ENCODE assay signal across 17 cellular contexts in the genomic region with DNA sequence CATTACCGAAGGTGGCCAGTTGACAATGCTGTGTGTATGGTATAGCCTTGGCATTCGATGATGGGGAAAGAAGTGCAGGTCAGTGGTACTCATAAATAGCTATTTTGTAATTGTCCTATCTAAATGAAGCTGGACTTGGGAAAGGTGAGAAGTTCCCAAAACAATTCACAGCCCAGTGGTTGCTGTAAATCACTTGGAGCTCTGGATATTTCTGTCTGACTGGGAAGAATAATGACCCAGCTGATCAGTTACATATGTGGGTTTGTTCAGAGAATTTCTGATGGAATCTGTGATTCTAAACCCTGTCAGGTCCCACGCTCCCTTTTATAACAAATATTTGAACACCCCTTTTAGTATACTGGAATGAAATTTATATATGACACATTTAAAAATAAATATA.
DNase-seq lines count a peak whose midpoint lies in the region; ATAC-seq and TF ChIP-seq lines count a peak whose summit lies in the region.
"Had no signal": no experiment of that assay in that cellular context is flagged by ENCODE, and none has a peak within 500 bp of the region (broad histone marks: within the 10 kb centered on the region; RNA-seq: fewer than 3 reads in every experiment).

No MANE protein-coding gene starts in this region.

- no peak for ATAC-seq in HG02763 (IDR thresholded peaks at IDR 0.05; ENCODE audit: unreplicated experiment)
- ATAC-seq: GM23338 had no signal

- H3K36me3 Mint-ChIP-seq in nephron (ENCODE audit: low read depth), result peaks cover 4% of the 10 kb centered on the region
- H3K36me3 Mint-ChIP-seq: IgD-negative memory B cell had no signal

- peaks cover 23% of the 10 kb centered on the region for H3K4me1 Mint-ChIP-seq in nephron
- H3K4me1 Mint-ChIP-seq: B cell, IgD-negative memory B cell had no signal

- H3K4me3 ChIP-seq in fibroblast of mammary gland (ENCODE audit: control insufficient read depth, low read depth, low read length), result no peak overlapping the region
- H3K4me3 ChIP-seq: GM23338 had no signal

- intact Hi-C loops in posterior cingulate gyrus (cut with DNase I), result no loop called here

- H3K27ac Mint-ChIP-seq in nephron, result peak overlapping the region; percentile 4 to 68 (median 18)
- H3K27ac Mint-ChIP-seq: B cell; CD4-positive, alpha-beta T cell; GM23338 had no signal

- DNase-seq in A172 (ENCODE audit: low spot score) (peak; percentile 38), NCI-H69 (lab: John Stamatoyannopoulos, UW) (peak; percentile 2), fibroblast of mammary gland (ENCODE audit: low read depth) (peak; percentile 26), UCSD-AML1 (lab: John Stamatoyannopoulos, UW; ENCODE audit: unreplicated experiment) (no peak), anterior cingulate cortex (lab: John Stamatoyannopoulos, UW) (no peak), posterior cingulate gyrus (no peak)
- DNase-seq: C1 segment of cervical spinal cord; Calu3; CD4-positive, alpha-beta T cell; DMS79; EL; H7 had no signal

- H3K4me3 Mint-ChIP-seq in nephron, result no peak overlapping the region
- H3K4me3 Mint-ChIP-seq: B cell; CD4-positive, alpha-beta T cell; GM23338; IgD-negative memory B cell had no signal

- no peaks in the 10 kb centered on the region for H3K27me3 Mint-ChIP-seq in nephron (ENCODE audit: low read depth)
- H3K27me3 Mint-ChIP-seq: IgD-negative memory B cell had no signal

- TF ChIP-seq CTCF in fibroblast of mammary gland (conservative IDR thresholded peaks at IDR 0.05; ENCODE audit: control insufficient read depth, insufficient read depth, low read depth, low read length) (no peak), nephron (IDR thresholded peaks at IDR 0.05; ENCODE audit: unreplicated experiment in 3 of 3) (no peak)

- peaks cover 12% of the 10 kb centered on the region for H3K9me3 Mint-ChIP-seq in nephron

Comparison
In these comparisons a context has a peak if more than half of its experiments do, and no peak if none do; other contexts are left out.
1. DNase-seq: peak in A172 (single experiment), NCI-H69 (single experiment) and fibroblast of mammary gland (single experiment); none in UCSD-AML1 (single experiment), anterior cingulate cortex (0 of 58) and posterior cingulate gyrus (0 of 10).